ENCODE assay signal across 20 cellular contexts in the genomic region with DNA sequence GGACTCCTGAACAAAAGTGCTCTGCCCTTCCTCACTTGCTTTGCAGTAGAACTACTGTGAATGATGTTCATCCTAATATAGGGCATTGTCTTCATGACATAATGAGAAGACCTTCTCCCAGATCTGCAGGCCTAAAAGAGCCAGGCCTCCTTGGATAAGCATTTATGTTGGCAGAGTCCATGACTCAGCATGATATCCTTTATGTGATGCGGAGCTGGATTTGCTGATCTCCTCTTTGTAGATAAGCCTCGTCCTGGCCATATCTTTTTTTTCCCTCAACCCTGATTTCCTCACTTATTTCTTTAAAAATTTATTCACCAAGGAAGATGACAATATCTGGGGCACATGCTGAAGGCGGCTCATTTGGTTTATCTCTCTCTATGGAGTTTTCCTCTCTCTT.
"Had no signal": no experiment of that assay in that cellular context is flagged by ENCODE, and none has a peak within 500 bp of the region (broad histone marks: within the 10 kb centered on the region; RNA-seq: fewer than 3 reads in every experiment).

No MANE protein-coding gene starts in this region.

- H3K36me3 Mint-ChIP-seq: naive B cell; natural killer cell; neural progenitor cell; stimulated activated memory B cell treated with anti-CD40 and anti-IgM and Interleukin-4, amounts not matched to agents 10 μg/mL and 1 μg/mL and 100 μg/mL, for 72 hours had no signal

- H3K9me3 Mint-ChIP-seq: stimulated activated naive CD8-positive, alpha-beta T cell treated with anti-CD3 and anti-CD28 coated beads, Interleukin-15, amount 100 ng/mL, for 72 hours had no signal

- H3K4me1 Mint-ChIP-seq: naive B cell; natural killer cell; stimulated activated memory B cell treated with anti-CD40 and anti-IgM and Interleukin-4, amounts not matched to agents 10 μg/mL and 1 μg/mL and 100 μg/mL, for 72 hours; stimulated activated naive CD8-positive, alpha-beta T cell treated with anti-CD3 and anti-CD28 coated beads, Interleukin-15, amount 100 ng/mL, for 72 hours had no signal

- H3K27me3 Mint-ChIP-seq: naive B cell; stimulated activated memory B cell treated with anti-CD40 and anti-IgM and Interleukin-4, amounts not matched to agents 10 μg/mL and 1 μg/mL and 100 μg/mL, for 72 hours; stimulated activated naive CD8-positive, alpha-beta T cell treated with anti-CD3 and anti-CD28 coated beads, Interleukin-15, amount 100 ng/mL, for 72 hours had no signal

- DNase-seq: kidney; left ventricle myocardium inferior; mesendoderm; naive B cell; natural killer cell; nephron progenitor cell; occipital lobe; psoas muscle; right lobe of liver; stimulated activated CD4-positive, alpha-beta T cell treated with anti-CD3 and anti-CD28 coated beads, Interleukin-1b, Interleukin-23, amount 100 ng/mL, for 48 hours; stimulated activated CD4-positive, alpha-beta T cell treated with anti-CD3 and anti-CD28 coated beads, Interleukin-2, amount 100 ng/mL, for 48 hours; stimulated activated CD4-positive, alpha-beta T cell treated with anti-CD3 and anti-CD28 coated beads, Interleukin-4, amount 100 ng/mL, for 4 hours; stimulated activated CD8-positive, alpha-beta memory T cell treated with anti-CD3 and anti-CD28 coated beads, Interleukin-4, amount 100 ng/mL, for 48 hours; stimulated activated naive CD4-positive, alpha-beta T cell treated with Interleukin-2 at 50 U/mL for 16 hours; stimulated activated naive CD8-positive, alpha-beta T cell treated with anti-CD3 and anti-CD28 coated beads, Interleukin-15, amount 100 ng/mL, for 72 hours; substantia nigra; upper lobe of left lung had no signal

- H3K4me3 Mint-ChIP-seq: mesothelial cell of epicardium; natural killer cell; nephron progenitor cell; neural progenitor cell; stimulated activated memory B cell treated with anti-CD40 and anti-IgM and Interleukin-4, amounts not matched to agents 10 μg/mL and 1 μg/mL and 100 μg/mL, for 72 hours; stimulated activated naive CD8-positive, alpha-beta T cell treated with anti-CD3 and anti-CD28 coated beads, Interleukin-15, amount 100 ng/mL, for 72 hours had no signal

- H3K27ac Mint-ChIP-seq: mesothelial cell of epicardium; natural killer cell; nephron progenitor cell; neural progenitor cell; stimulated activated memory B cell treated with anti-CD40 and anti-IgM and Interleukin-4, amounts not matched to agents 10 μg/mL and 1 μg/mL and 100 μg/mL, for 72 hours; stimulated activated naive CD8-positive, alpha-beta T cell treated with anti-CD3 and anti-CD28 coated beads, Interleukin-15, amount 100 ng/mL, for 72 hours had no signal
